1 cellular context compared by ENCODE assay signal in the genomic region with DNA sequence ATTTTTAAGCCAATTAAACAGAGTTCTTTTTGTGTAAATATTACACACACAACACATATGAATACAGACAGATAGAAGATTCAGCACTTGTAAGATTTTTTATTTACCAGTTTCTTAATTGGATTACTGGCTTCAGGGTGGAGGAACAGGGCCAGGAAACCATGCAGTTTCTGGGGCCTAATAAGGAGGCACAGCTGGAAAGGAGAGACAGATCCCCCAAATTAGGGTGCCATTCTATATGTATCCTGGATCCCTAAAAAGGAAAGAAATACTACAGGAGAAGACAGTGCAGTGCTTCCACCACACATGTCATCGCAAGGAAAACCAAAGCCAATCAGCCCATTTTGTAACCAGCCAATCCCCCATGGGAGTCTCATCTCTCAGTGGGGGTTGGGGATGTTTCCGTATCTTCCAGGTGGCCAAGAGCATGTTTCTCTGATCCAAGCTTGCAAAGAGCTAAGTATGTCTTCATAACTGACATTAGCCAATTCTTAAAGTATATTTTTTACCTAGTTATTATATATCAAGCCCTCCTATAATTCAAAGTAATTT.
TF ChIP-seq lines count a peak whose summit lies in the region.

No MANE protein-coding gene starts in this region.

TF ChIP-seq in K562, 482 proteins besides CTCF, POLR2A, EP300 and RAD21 (continued from another document):
- TF ChIP-seq, protein P1, sequence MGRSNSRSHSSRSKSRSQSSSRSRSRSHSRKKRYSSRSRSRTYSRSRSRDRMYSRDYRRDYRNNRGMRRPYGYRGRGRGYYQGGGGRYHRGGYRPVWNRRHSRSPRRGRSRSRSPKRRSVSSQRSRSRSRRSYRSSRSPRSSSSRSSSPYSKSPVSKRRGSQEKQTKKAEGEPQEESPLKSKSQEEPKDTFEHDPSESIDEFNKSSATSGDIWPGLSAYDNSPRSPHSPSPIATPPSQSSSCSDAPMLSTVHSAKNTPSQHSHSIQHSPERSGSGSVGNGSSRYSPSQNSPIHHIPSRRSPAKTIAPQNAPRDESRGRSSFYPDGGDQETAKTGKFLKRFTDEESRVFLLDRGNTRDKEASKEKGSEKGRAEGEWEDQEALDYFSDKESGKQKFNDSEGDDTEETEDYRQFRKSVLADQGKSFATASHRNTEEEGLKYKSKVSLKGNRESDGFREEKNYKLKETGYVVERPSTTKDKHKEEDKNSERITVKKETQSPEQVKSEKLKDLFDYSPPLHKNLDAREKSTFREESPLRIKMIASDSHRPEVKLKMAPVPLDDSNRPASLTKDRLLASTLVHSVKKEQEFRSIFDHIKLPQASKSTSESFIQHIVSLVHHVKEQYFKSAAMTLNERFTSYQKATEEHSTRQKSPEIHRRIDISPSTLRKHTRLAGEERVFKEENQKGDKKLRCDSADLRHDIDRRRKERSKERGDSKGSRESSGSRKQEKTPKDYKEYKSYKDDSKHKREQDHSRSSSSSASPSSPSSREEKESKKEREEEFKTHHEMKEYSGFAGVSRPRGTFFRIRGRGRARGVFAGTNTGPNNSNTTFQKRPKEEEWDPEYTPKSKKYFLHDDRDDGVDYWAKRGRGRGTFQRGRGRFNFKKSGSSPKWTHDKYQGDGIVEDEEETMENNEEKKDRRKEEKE (IDR thresholded peaks at IDR 0.05; ENCODE audit: borderline replicate concordance in 1 of 2, control insufficient read depth in 1 of 2, low read depth in 2 of 2, low read length in 1 of 2): no peak
- TF ChIP-seq, protein P2, sequence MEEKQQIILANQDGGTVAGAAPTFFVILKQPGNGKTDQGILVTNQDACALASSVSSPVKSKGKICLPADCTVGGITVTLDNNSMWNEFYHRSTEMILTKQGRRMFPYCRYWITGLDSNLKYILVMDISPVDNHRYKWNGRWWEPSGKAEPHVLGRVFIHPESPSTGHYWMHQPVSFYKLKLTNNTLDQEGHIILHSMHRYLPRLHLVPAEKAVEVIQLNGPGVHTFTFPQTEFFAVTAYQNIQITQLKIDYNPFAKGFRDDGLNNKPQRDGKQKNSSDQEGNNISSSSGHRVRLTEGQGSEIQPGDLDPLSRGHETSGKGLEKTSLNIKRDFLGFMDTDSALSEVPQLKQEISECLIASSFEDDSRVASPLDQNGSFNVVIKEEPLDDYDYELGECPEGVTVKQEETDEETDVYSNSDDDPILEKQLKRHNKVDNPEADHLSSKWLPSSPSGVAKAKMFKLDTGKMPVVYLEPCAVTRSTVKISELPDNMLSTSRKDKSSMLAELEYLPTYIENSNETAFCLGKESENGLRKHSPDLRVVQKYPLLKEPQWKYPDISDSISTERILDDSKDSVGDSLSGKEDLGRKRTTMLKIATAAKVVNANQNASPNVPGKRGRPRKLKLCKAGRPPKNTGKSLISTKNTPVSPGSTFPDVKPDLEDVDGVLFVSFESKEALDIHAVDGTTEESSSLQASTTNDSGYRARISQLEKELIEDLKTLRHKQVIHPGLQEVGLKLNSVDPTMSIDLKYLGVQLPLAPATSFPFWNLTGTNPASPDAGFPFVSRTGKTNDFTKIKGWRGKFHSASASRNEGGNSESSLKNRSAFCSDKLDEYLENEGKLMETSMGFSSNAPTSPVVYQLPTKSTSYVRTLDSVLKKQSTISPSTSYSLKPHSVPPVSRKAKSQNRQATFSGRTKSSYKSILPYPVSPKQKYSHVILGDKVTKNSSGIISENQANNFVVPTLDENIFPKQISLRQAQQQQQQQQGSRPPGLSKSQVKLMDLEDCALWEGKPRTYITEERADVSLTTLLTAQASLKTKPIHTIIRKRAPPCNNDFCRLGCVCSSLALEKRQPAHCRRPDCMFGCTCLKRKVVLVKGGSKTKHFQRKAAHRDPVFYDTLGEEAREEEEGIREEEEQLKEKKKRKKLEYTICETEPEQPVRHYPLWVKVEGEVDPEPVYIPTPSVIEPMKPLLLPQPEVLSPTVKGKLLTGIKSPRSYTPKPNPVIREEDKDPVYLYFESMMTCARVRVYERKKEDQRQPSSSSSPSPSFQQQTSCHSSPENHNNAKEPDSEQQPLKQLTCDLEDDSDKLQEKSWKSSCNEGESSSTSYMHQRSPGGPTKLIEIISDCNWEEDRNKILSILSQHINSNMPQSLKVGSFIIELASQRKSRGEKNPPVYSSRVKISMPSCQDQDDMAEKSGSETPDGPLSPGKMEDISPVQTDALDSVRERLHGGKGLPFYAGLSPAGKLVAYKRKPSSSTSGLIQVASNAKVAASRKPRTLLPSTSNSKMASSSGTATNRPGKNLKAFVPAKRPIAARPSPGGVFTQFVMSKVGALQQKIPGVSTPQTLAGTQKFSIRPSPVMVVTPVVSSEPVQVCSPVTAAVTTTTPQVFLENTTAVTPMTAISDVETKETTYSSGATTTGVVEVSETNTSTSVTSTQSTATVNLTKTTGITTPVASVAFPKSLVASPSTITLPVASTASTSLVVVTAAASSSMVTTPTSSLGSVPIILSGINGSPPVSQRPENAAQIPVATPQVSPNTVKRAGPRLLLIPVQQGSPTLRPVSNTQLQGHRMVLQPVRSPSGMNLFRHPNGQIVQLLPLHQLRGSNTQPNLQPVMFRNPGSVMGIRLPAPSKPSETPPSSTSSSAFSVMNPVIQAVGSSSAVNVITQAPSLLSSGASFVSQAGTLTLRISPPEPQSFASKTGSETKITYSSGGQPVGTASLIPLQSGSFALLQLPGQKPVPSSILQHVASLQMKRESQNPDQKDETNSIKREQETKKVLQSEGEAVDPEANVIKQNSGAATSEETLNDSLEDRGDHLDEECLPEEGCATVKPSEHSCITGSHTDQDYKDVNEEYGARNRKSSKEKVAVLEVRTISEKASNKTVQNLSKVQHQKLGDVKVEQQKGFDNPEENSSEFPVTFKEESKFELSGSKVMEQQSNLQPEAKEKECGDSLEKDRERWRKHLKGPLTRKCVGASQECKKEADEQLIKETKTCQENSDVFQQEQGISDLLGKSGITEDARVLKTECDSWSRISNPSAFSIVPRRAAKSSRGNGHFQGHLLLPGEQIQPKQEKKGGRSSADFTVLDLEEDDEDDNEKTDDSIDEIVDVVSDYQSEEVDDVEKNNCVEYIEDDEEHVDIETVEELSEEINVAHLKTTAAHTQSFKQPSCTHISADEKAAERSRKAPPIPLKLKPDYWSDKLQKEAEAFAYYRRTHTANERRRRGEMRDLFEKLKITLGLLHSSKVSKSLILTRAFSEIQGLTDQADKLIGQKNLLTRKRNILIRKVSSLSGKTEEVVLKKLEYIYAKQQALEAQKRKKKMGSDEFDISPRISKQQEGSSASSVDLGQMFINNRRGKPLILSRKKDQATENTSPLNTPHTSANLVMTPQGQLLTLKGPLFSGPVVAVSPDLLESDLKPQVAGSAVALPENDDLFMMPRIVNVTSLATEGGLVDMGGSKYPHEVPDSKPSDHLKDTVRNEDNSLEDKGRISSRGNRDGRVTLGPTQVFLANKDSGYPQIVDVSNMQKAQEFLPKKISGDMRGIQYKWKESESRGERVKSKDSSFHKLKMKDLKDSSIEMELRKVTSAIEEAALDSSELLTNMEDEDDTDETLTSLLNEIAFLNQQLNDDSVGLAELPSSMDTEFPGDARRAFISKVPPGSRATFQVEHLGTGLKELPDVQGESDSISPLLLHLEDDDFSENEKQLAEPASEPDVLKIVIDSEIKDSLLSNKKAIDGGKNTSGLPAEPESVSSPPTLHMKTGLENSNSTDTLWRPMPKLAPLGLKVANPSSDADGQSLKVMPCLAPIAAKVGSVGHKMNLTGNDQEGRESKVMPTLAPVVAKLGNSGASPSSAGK (IDR thresholded peaks at IDR 0.05): no peak
- TF ChIP-seq RBBP5 (IDR thresholded peaks at IDR 0.05; ENCODE audit: borderline replicate concordance, insufficient read depth, low read length, poor library complexity, severe bottlenecking) (no peak), MAFG (tag; conservative IDR thresholded peaks at IDR 0.05) (no peak), HNRNPUL1 (IDR thresholded peaks at IDR 0.05; ENCODE audit: low read length) (no peak), NR2C2 (CRISPR knock-in tag; IDR thresholded peaks at IDR 0.05) (no peak), NR2C2 (tag; IDR thresholded peaks at IDR 0.05) (no peak)
- TF ChIP-seq, protein P3, sequence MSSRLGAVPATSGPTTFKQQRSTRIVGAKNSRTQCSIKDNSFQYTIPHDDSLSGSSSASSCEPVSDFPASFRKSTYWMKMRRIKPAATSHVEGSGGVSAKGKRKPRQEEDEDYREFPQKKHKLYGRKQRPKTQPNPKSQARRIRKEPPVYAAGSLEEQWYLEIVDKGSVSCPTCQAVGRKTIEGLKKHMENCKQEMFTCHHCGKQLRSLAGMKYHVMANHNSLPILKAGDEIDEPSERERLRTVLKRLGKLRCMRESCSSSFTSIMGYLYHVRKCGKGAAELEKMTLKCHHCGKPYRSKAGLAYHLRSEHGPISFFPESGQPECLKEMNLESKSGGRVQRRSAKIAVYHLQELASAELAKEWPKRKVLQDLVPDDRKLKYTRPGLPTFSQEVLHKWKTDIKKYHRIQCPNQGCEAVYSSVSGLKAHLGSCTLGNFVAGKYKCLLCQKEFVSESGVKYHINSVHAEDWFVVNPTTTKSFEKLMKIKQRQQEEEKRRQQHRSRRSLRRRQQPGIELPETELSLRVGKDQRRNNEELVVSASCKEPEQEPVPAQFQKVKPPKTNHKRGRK (tag; IDR thresholded peaks at IDR 0.05): no peak
- TF ChIP-seq, protein P4, sequence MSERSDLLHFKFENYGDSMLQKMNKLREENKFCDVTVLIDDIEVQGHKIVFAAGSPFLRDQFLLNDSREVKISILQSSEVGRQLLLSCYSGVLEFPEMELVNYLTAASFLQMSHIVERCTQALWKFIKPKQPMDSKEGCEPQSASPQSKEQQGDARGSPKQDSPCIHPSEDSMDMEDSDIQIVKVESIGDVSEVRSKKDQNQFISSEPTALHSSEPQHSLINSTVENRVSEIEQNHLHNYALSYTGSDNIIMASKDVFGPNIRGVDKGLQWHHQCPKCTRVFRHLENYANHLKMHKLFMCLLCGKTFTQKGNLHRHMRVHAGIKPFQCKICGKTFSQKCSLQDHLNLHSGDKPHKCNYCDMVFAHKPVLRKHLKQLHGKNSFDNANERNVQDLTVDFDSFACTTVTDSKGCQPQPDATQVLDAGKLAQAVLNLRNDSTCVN (CRISPR knock-in tag; IDR thresholded peaks at IDR 0.05): no peak
- TF ChIP-seq, protein P5, sequence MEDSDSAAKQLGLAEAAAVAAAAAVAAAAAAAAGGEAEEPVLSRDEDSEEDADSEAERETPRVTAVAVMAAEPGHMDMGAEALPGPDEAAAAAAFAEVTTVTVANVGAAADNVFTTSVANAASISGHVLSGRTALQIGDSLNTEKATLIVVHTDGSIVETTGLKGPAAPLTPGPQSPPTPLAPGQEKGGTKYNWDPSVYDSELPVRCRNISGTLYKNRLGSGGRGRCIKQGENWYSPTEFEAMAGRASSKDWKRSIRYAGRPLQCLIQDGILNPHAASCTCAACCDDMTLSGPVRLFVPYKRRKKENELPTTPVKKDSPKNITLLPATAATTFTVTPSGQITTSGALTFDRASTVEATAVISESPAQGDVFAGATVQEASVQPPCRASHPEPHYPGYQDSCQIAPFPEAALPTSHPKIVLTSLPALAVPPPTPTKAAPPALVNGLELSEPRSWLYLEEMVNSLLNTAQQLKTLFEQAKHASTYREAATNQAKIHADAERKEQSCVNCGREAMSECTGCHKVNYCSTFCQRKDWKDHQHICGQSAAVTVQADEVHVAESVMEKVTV (CRISPR knock-in tag; IDR thresholded peaks at IDR 0.05): no peak
TF ChIP-seq in K562: peak in this region for 13.
